In the genomic region with DNA sequence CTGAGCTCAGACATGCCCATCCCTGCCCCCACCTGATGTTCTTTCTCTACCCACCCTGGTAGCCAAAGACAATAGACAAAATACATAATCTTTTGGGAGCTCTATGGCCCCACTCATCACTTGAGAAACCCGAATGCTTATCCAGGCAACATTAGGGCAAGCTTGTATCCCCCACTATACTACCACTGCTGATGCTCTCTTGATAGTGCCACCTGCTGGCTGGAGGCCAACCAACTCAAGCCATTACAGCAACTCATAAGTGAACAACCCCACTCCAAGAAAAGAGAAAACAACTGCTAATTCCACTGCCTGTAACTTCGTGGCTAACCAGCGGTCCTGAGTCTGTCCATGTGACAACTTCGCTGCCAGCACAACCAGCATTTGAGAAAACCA, we compare ENCODE assay signal across 18 cellular contexts.
A peak's percentile ranks its signal among the peaks of the same experiment; 100 is the strongest.
DNase-seq lines count a peak whose midpoint lies in the region; ATAC-seq and TF ChIP-seq lines count a peak whose summit lies in the region.
"Had no signal": no experiment of that assay in that cellular context is flagged by ENCODE, and none has a peak within 500 bp of the region (broad histone marks: within the 10 kb centered on the region; RNA-seq: fewer than 3 reads in every experiment).

No MANE protein-coding gene starts in this region.

- H3K27ac ChIP-seq in DOHH2 (ENCODE audit: low read depth, low read length), result no peak overlapping the region
- H3K27ac ChIP-seq in OCI-LY3 (ENCODE audit: low read length), result no peak overlapping the region
- no peak overlapping the region for H3K27ac ChIP-seq in naive thymus-derived CD4-positive, alpha-beta T cell (ENCODE audit: low read depth, low read length)
- H3K27ac ChIP-seq: lower lobe of right lung, upper lobe of left lung had no signal

- H3F3A ChIP-seq in DOHH2 (ENCODE audit: control insufficient read depth, insufficient read depth), result no peaks in the 10 kb centered on the region

- H3K9ac ChIP-seq in OCI-LY3 (ENCODE audit: low read length), result no peak overlapping the region

- no peaks in the 10 kb centered on the region for H3K4me1 ChIP-seq in DOHH2 (ENCODE audit: control insufficient read depth, low read length)
- H3K4me1 ChIP-seq in OCI-LY3 (ENCODE audit: low read length), result no peaks in the 10 kb centered on the region
- peaks cover 0 to 11% of the 10 kb centered on the region in 2 donors for H3K4me1 ChIP-seq in naive thymus-derived CD4-positive, alpha-beta T cell (ENCODE audit: control insufficient read depth in 2 of 2, insufficient read depth in 2 of 2, low read length in 2 of 2)

- no peak overlapping the region for H2AFZ ChIP-seq in OCI-LY3 (ENCODE audit: low read depth, low read length)

- H3K4me2 ChIP-seq in DOHH2 (ENCODE audit: low read length) (no peak overlapping the region), OCI-LY3 (ENCODE audit: low read length) (no peak overlapping the region)

- no peaks in the 10 kb centered on the region for H4K20me1 ChIP-seq in DOHH2 (ENCODE audit: control insufficient read depth, insufficient read depth, low read depth, low read length)
- H4K20me1 ChIP-seq in OCI-LY3 (ENCODE audit: insufficient read depth, low read length), result no peaks in the 10 kb centered on the region

- peak; percentile 47 for TF ChIP-seq CTCF in DOHH2 (IDR thresholded peaks at IDR 0.05; ENCODE audit: low read depth, low read length, poor library complexity, severe bottlenecking)
- TF ChIP-seq CTCF in OCI-LY3 (IDR thresholded peaks at IDR 0.05; ENCODE audit: low read depth, low read length), result peak; percentile 35

- POLR2A ChIA-PET in naive thymus-derived CD4-positive, alpha-beta T cell (lab: Charles Lee), result no interaction called here

- H3K9me3 ChIP-seq in DOHH2 (ENCODE audit: control insufficient read depth, insufficient read depth, low read length), result no peaks in the 10 kb centered on the region
- H3K9me3 ChIP-seq in OCI-LY3 (ENCODE audit: insufficient read depth, low read length), result no peaks in the 10 kb centered on the region
- H3K9me3 ChIP-seq in naive thymus-derived CD4-positive, alpha-beta T cell (ENCODE audit: control insufficient read depth in 2 of 3, low read length in 3 of 3), result no peaks in the 10 kb centered on the region
- H3K9me3 ChIP-seq: lower lobe of right lung, upper lobe of left lung had no signal

- CTCF ChIA-PET in naive thymus-derived CD4-positive, alpha-beta T cell (lab: Charles Lee), result no interaction called here

- ATAC-seq in activated T-cell treated with anti-CD3 and anti-CD28 coated beads, Interleukin-2, amount 50 U/mL, for 72 hours (replicated peaks in 1 of 2), result no peak
- no peak for ATAC-seq in naive thymus-derived CD4-positive, alpha-beta T cell
- ATAC-seq in HG03280 (IDR thresholded peaks at IDR 0.05; ENCODE audit: unreplicated experiment) (no peak), GM21526 (IDR thresholded peaks at IDR 0.05; ENCODE audit: low FRiP score, unreplicated experiment) (no peak)
- ATAC-seq: lower lobe of right lung had no signal

- H3K36me3 ChIP-seq in DOHH2 (ENCODE audit: control insufficient read depth, low read length), result no peaks in the 10 kb centered on the region
- no peaks in the 10 kb centered on the region for H3K36me3 ChIP-seq in OCI-LY3 (replicated peaks; ENCODE audit: low read depth, low read length)
- no peaks in the 10 kb centered on the region for H3K36me3 ChIP-seq in naive thymus-derived CD4-positive, alpha-beta T cell (ENCODE audit: control insufficient read depth in 2 of 3, insufficient read depth in 3 of 3, low read length in 3 of 3)
- H3K36me3 ChIP-seq: lower lobe of right lung, upper lobe of left lung had no signal

- H3K36me3 Mint-ChIP-seq in activated T-cell treated with anti-CD3 and anti-CD28 coated beads, Interleukin-2, amount 50 U/mL, for 72 hours (ENCODE audit: insufficient read depth in 2 of 2), result peaks cover 7 to 11% of the 10 kb centered on the region in 2 donors
- peaks cover 3 to 11% (median 4%) of the 10 kb centered on the region in 5 donors for H3K36me3 Mint-ChIP-seq in naive thymus-derived CD4-positive, alpha-beta T cell

- H3K27me3 Mint-ChIP-seq in activated T-cell treated with anti-CD3 and anti-CD28 coated beads, Interleukin-2, amount 50 U/mL, for 72 hours (ENCODE audit: low read depth), result no peaks in the 10 kb centered on the region
- no peaks in the 10 kb centered on the region for H3K27me3 Mint-ChIP-seq in naive thymus-derived CD4-positive, alpha-beta T cell

- intact Hi-C loops in naive thymus-derived CD4-positive, alpha-beta T cell (cut with micrococcal nuclease), result no loop called here

- H3K4me3 ChIP-seq in DOHH2 (ENCODE audit: low read length) (no peak overlapping the region), OCI-LY3 (ENCODE audit: low read length) (no peak overlapping the region)
- H3K4me3 ChIP-seq in naive thymus-derived CD4-positive, alpha-beta T cell (ENCODE audit: low read length), result no peak overlapping the region
- H3K4me3 ChIP-seq: lower lobe of right lung, smooth muscle cell, upper lobe of left lung had no signal

- H3K27ac Mint-ChIP-seq in activated T-cell treated with anti-CD3 and anti-CD28 coated beads, Interleukin-2, amount 50 U/mL, for 72 hours, result no peak overlapping the region
- peak overlapping the region in 6 of 9 donors; percentile 61 to 88 (median 76) for H3K27ac Mint-ChIP-seq in naive thymus-derived CD4-positive, alpha-beta T cell

- H3K9me3 Mint-ChIP-seq in activated T-cell treated with anti-CD3 and anti-CD28 coated beads, Interleukin-2, amount 50 U/mL, for 72 hours, result peaks cover 2 to 5% of the 10 kb centered on the region in 2 donors
- H3K9me3 Mint-ChIP-seq in naive thymus-derived CD4-positive, alpha-beta T cell, result peaks cover 2 to 18% (median 10%) of the 10 kb centered on the region in 11 donors

- H3K27me3 ChIP-seq in DOHH2 (ENCODE audit: control insufficient read depth, low read length) (no peaks in the 10 kb centered on the region), OCI-LY3 (ENCODE audit: low read depth, low read length) (no peaks in the 10 kb centered on the region)
- no peaks in the 10 kb centered on the region for H3K27me3 ChIP-seq in naive thymus-derived CD4-positive, alpha-beta T cell (ENCODE audit: control insufficient read depth in 2 of 2, insufficient read depth in 2 of 2, low read length in 2 of 2)
- H3K27me3 ChIP-seq: upper lobe of left lung had no signal

- H3K79me2 ChIP-seq in DOHH2 (ENCODE audit: control insufficient read depth, low read length) (no peaks in the 10 kb centered on the region), OCI-LY3 (ENCODE audit: low read length) (no peaks in the 10 kb centered on the region)

- H3K4me3 Mint-ChIP-seq in activated T-cell treated with anti-CD3 and anti-CD28 coated beads, Interleukin-2, amount 50 U/mL, for 72 hours, result no peak overlapping the region
- H3K4me3 Mint-ChIP-seq in naive thymus-derived CD4-positive, alpha-beta T cell, result peak overlapping the region in 8 of 10 donors; percentile 34 to 68 (median 46)

- DNase-seq in activated T-cell treated with anti-CD3 and anti-CD28 coated beads for 48 hours (ENCODE audit: low read depth), result peak; percentile 3
- no peak for DNase-seq in activated T-cell treated with anti-CD3 and anti-CD28 coated beads, Interleukin-2, amount 50 U/mL, for 72 hours
- no peak for DNase-seq in naive thymus-derived CD4-positive, alpha-beta T cell
- no peak for DNase-seq in activated CD8-positive, alpha-beta memory T cell treated with anti-CD3 and anti-CD28 coated beads, Interleukin-2, amount 50 U/mL, for 48 hours
- DNase-seq: activated CD4-positive, alpha-beta T cell treated with anti-CD3 and anti-CD28 coated beads, Interleukin-2, amount 50 U/mL, for 1 hour; amygdala; effector memory CD4-positive, alpha-beta T cell; lower lobe of right lung; NCI-H1105 treated with DMSO at 0.1 percent for 48 hours; NCI-H69; posterior cingulate gyrus; stimulated activated naive CD4-positive, alpha-beta T cell treated with Interleukin-2 at 50 U/mL for 16 hours; upper lobe of left lung had no signal

- peaks cover 7% of the 10 kb centered on the region for H3K4me1 Mint-ChIP-seq in activated T-cell treated with anti-CD3 and anti-CD28 coated beads, Interleukin-2, amount 50 U/mL, for 72 hours (ENCODE audit: low read depth)
- H3K4me1 Mint-ChIP-seq in naive thymus-derived CD4-positive, alpha-beta T cell, result peaks cover 6 to 36% (median 30%) of the 10 kb centered on the region in 7 donors

- H3K9me2 ChIP-seq in DOHH2 (replicated peaks; ENCODE audit: control insufficient read depth, low read length), result no peaks in the 10 kb centered on the region

Comparison
In these comparisons a context has a peak if more than half of its experiments do, and no peak if none do; other contexts are left out.
1. H3K4me3 Mint-ChIP-seq: peak in naive thymus-derived CD4-positive, alpha-beta T cell (8 of 10); none in activated T-cell treated with anti-CD3 and anti-CD28 coated beads, Interleukin-2, amount 50 U/mL, for 72 hours (0 of 2).